ENCODE assay signal across 16 cellular contexts in genomic region chr1:67407498-67407897, GRCh38.
"Had no signal": no experiment of that assay in that cellular context is flagged by ENCODE, and none has a peak within 500 bp of the region (broad histone marks: within the 10 kb centered on the region; RNA-seq: fewer than 3 reads in every experiment).

No MANE protein-coding gene starts in this region.

- H3K4me3 ChIP-seq: cardiac muscle cell, lung, right lobe of liver, suprapubic skin, upper lobe of left lung had no signal

- H3K27ac ChIP-seq: cardiac muscle cell, right lobe of liver, suprapubic skin had no signal

- DNase-seq: activated CD4-positive, alpha-beta T cell treated with anti-CD3 and anti-CD28 coated beads, Interleukin-2, amount 10 ng/mL, durations not matched to agents 7 days and 5 days; activated CD4-positive, CD25-positive, alpha-beta regulatory T cell; activated naive CD8-positive, alpha-beta T cell treated with anti-CD3 and anti-CD28 coated beads, Interleukin-2, amount 50 U/mL, for 24 hours; cortex of kidney; effector CD8-positive, alpha-beta T cell; naive thymus-derived CD4-positive, alpha-beta T cell; nucleus accumbens; right lobe of liver; stimulated activated CD4-positive, alpha-beta T cell treated with anti-CD3 and anti-CD28 coated beads, Interleukin-12 subunit alpha, Interleukin-12 subunit beta, amount 100 ng/mL, for 4 hours; stimulated activated CD4-positive, alpha-beta T cell treated with anti-CD3 and anti-CD28 coated beads, Interleukin-2, amount 100 ng/mL, for 48 hours; stimulated activated naive CD8-positive, alpha-beta T cell treated with anti-CD3 and anti-CD28 coated beads, Interleukin-15, Interleukin-2, amounts not matched to agents 100 U/mL and 50 U/mL, for 24 hours; T-helper 17 cell; upper lobe of left lung had no signal

- ATAC-seq: activated naive CD8-positive, alpha-beta T cell treated with anti-CD3 and anti-CD28 coated beads, Interleukin-2, amount 50 U/mL, for 24 hours; naive thymus-derived CD4-positive, alpha-beta T cell; right lobe of liver; stimulated activated naive CD8-positive, alpha-beta T cell treated with anti-CD3 and anti-CD28 coated beads, Interleukin-15, Interleukin-2, amounts not matched to agents 100 U/mL and 50 U/mL, for 24 hours; T-helper 17 cell had no signal
